36 cellular contexts compared by ENCODE assay signal in genomic region chr13:19056355-19056880, GRCh38.
"Had no signal": no experiment of that assay in that cellular context is flagged by ENCODE, and none has a peak within 500 bp of the region (broad histone marks: within the 10 kb centered on the region; RNA-seq: fewer than 3 reads in every experiment).

No MANE protein-coding gene starts in this region.

- H3K9me3 ChIP-seq: ascending aorta had no signal

- H3K27ac Mint-ChIP-seq: activated B cell treated with CpG ODN at 0.5 μM for 24 hours; activated CD4-positive, alpha-beta memory T cell treated with anti-CD3 and anti-CD28 coated beads, Interleukin-2, amount 10 ng/mL, durations not matched to agents 7 days and 5 days; activated CD4-positive, alpha-beta T cell treated with anti-CD3 and anti-CD28 coated beads for 36 hours; activated CD4-positive, alpha-beta T cell treated with anti-CD3 and anti-CD28 coated beads, Interleukin-2, amount 10 ng/mL, durations not matched to agents 7 days and 5 days; activated CD8-positive, alpha-beta memory T cell treated with anti-CD3 and anti-CD28 coated beads, Interleukin-2, amount 10 ng/mL, durations not matched to agents 7 days and 5 days; activated CD8-positive, alpha-beta T cell treated with anti-CD3 and anti-CD28 coated beads, Interleukin-2, amount 10 ng/mL, durations not matched to agents 7 days and 5 days; activated naive CD4-positive, alpha-beta T cell treated with anti-CD3 and anti-CD28 coated beads, Interleukin-2, amount 10 ng/mL, durations not matched to agents 7 days and 5 days; activated naive CD4-positive, alpha-beta T cell treated with anti-CD3 and anti-CD28 coated beads, Interleukin-2, amount 50 U/mL, for 24 hours; activated naive CD8-positive, alpha-beta T cell; activated naive CD8-positive, alpha-beta T cell treated with anti-CD3 and anti-CD28 coated beads, Interleukin-2, amount 10 ng/mL, durations not matched to agents 7 days and 5 days; activated naive CD8-positive, alpha-beta T cell treated with anti-CD3 and anti-CD28 coated beads, Interleukin-2, amount 50 U/mL, for 24 hours; activated T-cell treated with anti-CD3 and anti-CD28 coated beads, Interleukin-2, amount 50 U/mL, for 24 hours; activated T-helper 2 cell treated with anti-CD3 and anti-CD28 coated beads, Interferon-gamma antibody, Interleukin-2, Interleukin-4, amounts not matched to agents 10 μg/mL and 5 μg/mL and 100 μg/mL, durations not matched to agents 14 hours and 24 hours and 36 hours; brain; T-helper 1 cell treated with Interleukin-12 subunit alpha and Interleukin-12 subunit beta and Interleukin-4 antibody, amounts not matched to agents 30 μg/mL and 1 μg/mL, for 36 hours; T-helper 2 cell treated with Interferon-gamma antibody and Interleukin-4, amounts not matched to agents 5 μg/mL and 100 μg/mL, for 36 hours had no signal

- ATAC-seq: activated CD4-positive, alpha-beta T cell treated with anti-CD3 and anti-CD28 coated beads for 36 hours; activated CD8-positive, alpha-beta memory T cell treated with anti-CD3 and anti-CD28 coated beads, Interleukin-2, amount 10 ng/mL, durations not matched to agents 7 days and 5 days; activated CD8-positive, alpha-beta T cell treated with anti-CD3 and anti-CD28 coated beads, Interleukin-2, amount 10 ng/mL, durations not matched to agents 7 days and 5 days; activated naive CD8-positive, alpha-beta T cell treated with anti-CD3 and anti-CD28 coated beads, Interleukin-2, amount 50 U/mL, for 24 hours had no signal

- H3K27me3 Mint-ChIP-seq: activated B cell treated with CpG ODN at 0.5 μM for 24 hours; activated CD4-positive, alpha-beta memory T cell treated with anti-CD3 and anti-CD28 coated beads, Interleukin-2, amount 10 ng/mL, durations not matched to agents 7 days and 5 days; activated CD4-positive, alpha-beta T cell treated with anti-CD3 and anti-CD28 coated beads for 36 hours; activated CD4-positive, alpha-beta T cell treated with anti-CD3 and anti-CD28 coated beads, Interleukin-2, amount 10 ng/mL, durations not matched to agents 7 days and 5 days; activated CD8-positive, alpha-beta memory T cell treated with anti-CD3 and anti-CD28 coated beads, Interleukin-2, amount 10 ng/mL, durations not matched to agents 7 days and 5 days; activated naive CD4-positive, alpha-beta T cell treated with anti-CD3 and anti-CD28 coated beads, Interleukin-2, amount 10 ng/mL, durations not matched to agents 7 days and 5 days; activated naive CD4-positive, alpha-beta T cell treated with anti-CD3 and anti-CD28 coated beads, Interleukin-2, amount 50 U/mL, for 24 hours; activated naive CD8-positive, alpha-beta T cell; activated naive CD8-positive, alpha-beta T cell treated with anti-CD3 and anti-CD28 coated beads, Interleukin-2, amount 10 ng/mL, durations not matched to agents 7 days and 5 days; activated naive CD8-positive, alpha-beta T cell treated with anti-CD3 and anti-CD28 coated beads, Interleukin-2, amount 50 U/mL, for 24 hours; activated T-cell treated with anti-CD3 and anti-CD28 coated beads, Interleukin-2, amount 50 U/mL, for 24 hours; central memory CD8-positive, alpha-beta T cell had no signal

- H3K4me3 ChIP-seq: ascending aorta, cardiac muscle cell had no signal

- H3K4me1 ChIP-seq: ascending aorta had no signal

- DNase-seq: activated B cell treated with CpG ODN at 0.5 μM for 24 hours; activated CD4-positive, alpha-beta memory T cell treated with anti-CD3 and anti-CD28 coated beads, Interleukin-2, amount 10 ng/mL, durations not matched to agents 7 days and 5 days; activated CD4-positive, alpha-beta T cell treated with anti-CD3 and anti-CD28 coated beads for 36 hours; activated CD4-positive, alpha-beta T cell treated with anti-CD3 and anti-CD28 coated beads for 48 hours; activated CD4-positive, alpha-beta T cell treated with anti-CD3 and anti-CD28 coated beads, Interleukin-2, amount 10 ng/mL, durations not matched to agents 7 days and 5 days; activated CD4-positive, alpha-beta T cell treated with anti-CD3 and anti-CD28 coated beads, Interleukin-2, amount 50 U/mL, for 48 hours; activated CD4-positive, CD25-positive, alpha-beta regulatory T cell treated with anti-CD3 and anti-CD28 coated beads, Interleukin-2, amount 50 U/mL, for 72 hours; activated CD8-positive, alpha-beta memory T cell treated with anti-CD3 and anti-CD28 coated beads for 24 hours; activated CD8-positive, alpha-beta memory T cell treated with anti-CD3 and anti-CD28 coated beads, Interleukin-2, amount 10 ng/mL, durations not matched to agents 7 days and 5 days; activated CD8-positive, alpha-beta memory T cell treated with anti-CD3 and anti-CD28 coated beads, Interleukin-2, amount 50 U/mL, for 48 hours; activated CD8-positive, alpha-beta T cell treated with anti-CD3 and anti-CD28 coated beads, Interleukin-2, amount 10 ng/mL, durations not matched to agents 7 days and 5 days; activated effector memory CD4-positive, alpha-beta T cell treated with Interleukin-2 at 50 U/mL for 16 hours; activated gamma-delta T cell; activated naive CD4-positive, alpha-beta T cell treated with anti-CD3 and anti-CD28 coated beads, Interleukin-2, amount 10 ng/mL, durations not matched to agents 7 days and 5 days; activated naive CD4-positive, alpha-beta T cell treated with Interleukin-2 at 50 U/mL for 16 hours; activated naive CD8-positive, alpha-beta T cell treated with anti-CD3 and anti-CD28 coated beads, Interleukin-2, amount 10 ng/mL, durations not matched to agents 7 days and 5 days; activated naive CD8-positive, alpha-beta T cell treated with anti-CD3 and anti-CD28 coated beads, Interleukin-2, amount 50 U/mL, for 24 hours; activated T-cell treated with anti-CD3 and anti-CD28 coated beads, Interleukin-2, amount 50 U/mL, for 24 hours; activated T-cell treated with anti-CD3 and anti-CD28 coated beads, Interleukin-2, amount 50 U/mL, for 48 hours; amygdala; anterior cingulate cortex; caudate nucleus; cerebellar nuclear complex; T-helper 1 cell; T-helper 2 cell; T-helper 9 cell had no signal

- H3K4me1 Mint-ChIP-seq: activated B cell treated with CpG ODN at 0.5 μM for 24 hours; activated CD4-positive, alpha-beta memory T cell treated with anti-CD3 and anti-CD28 coated beads, Interleukin-2, amount 10 ng/mL, durations not matched to agents 7 days and 5 days; activated CD4-positive, alpha-beta T cell treated with anti-CD3 and anti-CD28 coated beads for 36 hours; activated CD4-positive, alpha-beta T cell treated with anti-CD3 and anti-CD28 coated beads, Interleukin-2, amount 10 ng/mL, durations not matched to agents 7 days and 5 days; activated CD8-positive, alpha-beta memory T cell treated with anti-CD3 and anti-CD28 coated beads, Interleukin-2, amount 10 ng/mL, durations not matched to agents 7 days and 5 days; activated naive CD4-positive, alpha-beta T cell treated with anti-CD3 and anti-CD28 coated beads, Interleukin-2, amount 10 ng/mL, durations not matched to agents 7 days and 5 days; activated naive CD4-positive, alpha-beta T cell treated with anti-CD3 and anti-CD28 coated beads, Interleukin-2, amount 50 U/mL, for 24 hours; activated naive CD8-positive, alpha-beta T cell treated with anti-CD3 and anti-CD28 coated beads, Interleukin-2, amount 10 ng/mL, durations not matched to agents 7 days and 5 days; activated naive CD8-positive, alpha-beta T cell treated with anti-CD3 and anti-CD28 coated beads, Interleukin-2, amount 50 U/mL, for 24 hours; brain; central memory CD8-positive, alpha-beta T cell had no signal

- H3K9me3 Mint-ChIP-seq: activated naive CD4-positive, alpha-beta T cell treated with anti-CD3 and anti-CD28 coated beads, Interleukin-2, amount 50 U/mL, for 24 hours had no signal

- H3K36me3 ChIP-seq: ascending aorta, cardiac muscle cell had no signal

- H3K27me3 ChIP-seq: ascending aorta, cardiac muscle cell had no signal

- H3K27ac ChIP-seq: ascending aorta, cardiac muscle cell, VCaP had no signal

- H3K4me3 Mint-ChIP-seq: activated B cell treated with CpG ODN at 0.5 μM for 24 hours; activated CD4-positive, alpha-beta memory T cell treated with anti-CD3 and anti-CD28 coated beads, Interleukin-2, amount 10 ng/mL, durations not matched to agents 7 days and 5 days; activated CD4-positive, alpha-beta T cell treated with anti-CD3 and anti-CD28 coated beads for 36 hours; activated CD4-positive, alpha-beta T cell treated with anti-CD3 and anti-CD28 coated beads, Interleukin-2, amount 10 ng/mL, durations not matched to agents 7 days and 5 days; activated CD8-positive, alpha-beta memory T cell treated with anti-CD3 and anti-CD28 coated beads, Interleukin-2, amount 10 ng/mL, durations not matched to agents 7 days and 5 days; activated CD8-positive, alpha-beta T cell treated with anti-CD3 and anti-CD28 coated beads, Interleukin-2, amount 10 ng/mL, durations not matched to agents 7 days and 5 days; activated naive CD4-positive, alpha-beta T cell treated with anti-CD3 and anti-CD28 coated beads, Interleukin-2, amount 10 ng/mL, durations not matched to agents 7 days and 5 days; activated naive CD4-positive, alpha-beta T cell treated with anti-CD3 and anti-CD28 coated beads, Interleukin-2, amount 50 U/mL, for 24 hours; activated naive CD8-positive, alpha-beta T cell; activated naive CD8-positive, alpha-beta T cell treated with anti-CD3 and anti-CD28 coated beads, Interleukin-2, amount 10 ng/mL, durations not matched to agents 7 days and 5 days; activated naive CD8-positive, alpha-beta T cell treated with anti-CD3 and anti-CD28 coated beads, Interleukin-2, amount 50 U/mL, for 24 hours; activated T-cell treated with anti-CD3 and anti-CD28 coated beads, Interleukin-2, amount 50 U/mL, for 24 hours; brain; central memory CD8-positive, alpha-beta T cell; T-helper 1 cell treated with Interleukin-12 subunit alpha and Interleukin-12 subunit beta and Interleukin-4 antibody, amounts not matched to agents 30 μg/mL and 1 μg/mL, for 36 hours; T-helper 2 cell treated with Interferon-gamma antibody and Interleukin-4, amounts not matched to agents 5 μg/mL and 100 μg/mL, for 36 hours had no signal
